6 cellular contexts compared by ENCODE assay signal in genomic region chr4:141926414-141926813, GRCh38.
"Had no signal": no experiment of that assay in that cellular context is flagged by ENCODE, and none has a peak within 500 bp of the region (broad histone marks: within the 10 kb centered on the region; RNA-seq: fewer than 3 reads in every experiment).

No MANE protein-coding gene starts in this region.

- H3K4me3 Mint-ChIP-seq: HFFc6 had no signal

- H3K4me1 ChIP-seq: HAP-1 had no signal

- H3K9ac ChIP-seq: GM23248 had no signal

- H3K27ac ChIP-seq: GM23248 had no signal

- H3K4me3 ChIP-seq: GM23248, HAP-1 had no signal

- H3K9me3 ChIP-seq: HAP-1 had no signal

- DNase-seq: GM23248, GOT3, H7, HFFc6, IMR-90 had no signal

- H3K27ac Mint-ChIP-seq: HFFc6 had no signal

- H2AFZ ChIP-seq: GM23248 had no signal

- H3K9me3 Mint-ChIP-seq: HFFc6 had no signal

- H3K36me3 ChIP-seq: HAP-1 had no signal
